In genomic region chr10:113093188-113094113, GRCh38 we compare ENCODE assay signal across 1 cellular context.
TF ChIP-seq lines count a peak whose summit lies in the region.

No MANE protein-coding gene starts in this region.

TF ChIP-seq in SK-N-SH, 30 proteins besides CTCF, POLR2A, EP300 and RAD21 (continued from another document):
- no peak for TF ChIP-seq ZBTB33 (IDR thresholded peaks at IDR 0.05; ENCODE audit: borderline replicate concordance, low read depth)
- TF ChIP-seq FOXJ3 (CRISPR knock-in tag; IDR thresholded peaks at IDR 0.05) = no peak
- no peak; the same call in 1 of the 2 replicates for TF ChIP-seq POLR2AphosphoS5 (IDR thresholded peaks at IDR 0.05; ENCODE audit: low read depth, low read length)
- no peak for TF ChIP-seq USF1 (IDR thresholded peaks at IDR 0.05; ENCODE audit: borderline replicate concordance, low read depth)
- no peak for TF ChIP-seq GABPA (IDR thresholded peaks at IDR 0.05; ENCODE audit: low read depth)
